In the genomic region with DNA sequence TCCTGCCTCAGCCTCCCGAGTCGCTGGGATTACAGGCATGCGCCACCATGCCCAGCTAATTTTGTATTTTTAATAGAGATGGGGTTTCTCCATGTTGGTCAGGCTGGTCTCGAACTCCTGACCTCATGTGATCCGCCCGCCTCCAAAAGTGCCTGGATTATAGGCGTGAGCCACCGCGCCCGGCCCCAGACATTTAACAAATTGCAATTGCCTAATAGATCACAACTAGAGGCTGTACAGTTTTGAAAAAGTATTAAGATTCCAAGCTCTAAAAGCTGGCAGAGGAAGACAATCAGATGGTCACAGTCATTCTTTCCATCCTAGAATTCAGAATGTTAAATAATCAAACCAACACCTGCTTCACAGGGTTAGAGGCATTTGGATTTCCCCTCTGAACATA, we compare ENCODE assay signal across 7 cellular contexts.
DNase-seq lines count a peak whose midpoint lies in the region; ATAC-seq and TF ChIP-seq lines count a peak whose summit lies in the region.
"Not testable (repeated sequence)": the region's sequence is repeated elsewhere in the genome, so short reads cannot be mapped to it uniquely, and the experiment has no call there.

No MANE protein-coding gene starts in this region.

- H3K4me3 ChIP-seq in BLaER1 treated with 17β-estradiol and CSF1 and Interleukin-3, amounts not matched to agents 10 nM and 100 nM; KMS-11 (IDR thresholded peaks at IDR 0.05; ENCODE audit: insufficient read depth, low read depth, low read length): not testable (repeated sequence)

- 0 out of 22 replicates have a peak overlapping the region, but pooled peaks of 1 of the 11 experiments have one; percentile 69 for H3K27ac ChIP-seq in BLaER1 treated with 17β-estradiol and CSF1 and Interleukin-3, amounts not matched to agents 10 nM and 100 nM
- not testable (repeated sequence) for H3K27ac ChIP-seq in KMS-11

- peaks cover 0 to 43% (median 7%) of the 10 kb centered on the region in 11 experiments; a peak in 10 of 22 replicates for H3K36me3 ChIP-seq in BLaER1 treated with 17β-estradiol and CSF1 and Interleukin-3, amounts not matched to agents 10 nM and 100 nM
- not testable (repeated sequence) for H3K36me3 ChIP-seq in KMS-11 (ENCODE audit: insufficient read depth)

- H3K4me3 Mint-ChIP-seq in activated CD8-positive, alpha-beta T cell treated with anti-CD3 and anti-CD28 coated beads for 36 hours, result peak overlapping the region; percentile 18
- H3K4me3 Mint-ChIP-seq in activated T-helper 17 cell treated with anti-CD3 and anti-CD28 coated beads, Interleukin-2, amount 50 U/mL, for 72 hours, result peak overlapping the region; percentile 64
- H3K4me3 Mint-ChIP-seq in central memory CD8-positive, alpha-beta T cell, result peak overlapping the region; percentile 82
- H3K4me3 Mint-ChIP-seq in natural killer cell, result peak overlapping the region; percentile 86

- H3K9ac ChIP-seq in BLaER1 treated with 17β-estradiol and CSF1 and Interleukin-3, amounts not matched to agents 10 nM and 100 nM; KMS-11: not testable (repeated sequence)

- not testable (repeated sequence) for H3K27me3 Mint-ChIP-seq in activated CD8-positive, alpha-beta T cell treated with anti-CD3 and anti-CD28 coated beads for 36 hours; activated T-helper 17 cell treated with anti-CD3 and anti-CD28 coated beads, Interleukin-2, amount 50 U/mL, for 72 hours; central memory CD8-positive, alpha-beta T cell
- peaks cover 10 to 12% of the 10 kb centered on the region in 2 donors for H3K27me3 Mint-ChIP-seq in natural killer cell (ENCODE audit: low read depth in 2 of 2)

- not testable (repeated sequence) for TF ChIP-seq CTCF in KMS-11 (conservative IDR thresholded peaks at IDR 0.05; ENCODE audit: low read depth, low read length); activated CD8-positive, alpha-beta T cell treated with anti-CD3 and anti-CD28 coated beads for 36 hours (IDR thresholded peaks at IDR 0.05); natural killer cell (IDR thresholded peaks at IDR 0.05)

- POLR2A ChIA-PET in activated CD8-positive, alpha-beta T cell treated with anti-CD3 and anti-CD28 coated beads for 36 hours (lab: Charles Lee), result not testable (repeated sequence)

- not testable (repeated sequence) for DNase-seq in activated CD8-positive, alpha-beta T cell treated with anti-CD3 and anti-CD28 coated beads for 36 hours; central memory CD8-positive, alpha-beta T cell (ENCODE audit: low spot score in 2 of 2); natural killer cell
- peak; percentile 9 for DNase-seq in fibroblast of peridontal ligament (ENCODE audit: extremely low read depth)

- peak overlapping the region; percentile 65 to 87 (median 77); a peak in 19 of 22 replicates for H3K4me2 ChIP-seq in BLaER1 treated with 17β-estradiol and CSF1 and Interleukin-3, amounts not matched to agents 10 nM and 100 nM
- H3K4me2 ChIP-seq in KMS-11, result peak overlapping the region; percentile 96; the same call in 1 of the 2 replicates

- H4K20me1 ChIP-seq in BLaER1 treated with 17β-estradiol and CSF1 and Interleukin-3, amounts not matched to agents 10 nM and 100 nM, result peaks cover 0 to 98% (median 0%) of the 10 kb centered on the region in 11 experiments; a peak in 8 of 22 replicates
- H4K20me1 ChIP-seq in KMS-11 (ENCODE audit: insufficient read depth), result not testable (repeated sequence)

- not testable (repeated sequence) for ATAC-seq in activated CD8-positive, alpha-beta T cell treated with anti-CD3 and anti-CD28 coated beads for 36 hours; activated T-helper 17 cell treated with anti-CD3 and anti-CD28 coated beads, Interleukin-2, amount 50 U/mL, for 72 hours (replicated peaks); central memory CD8-positive, alpha-beta T cell (replicated peaks; ENCODE audit: extremely low read depth, poor library complexity, severe bottlenecking); natural killer cell

- H3K36me3 Mint-ChIP-seq in activated CD8-positive, alpha-beta T cell treated with anti-CD3 and anti-CD28 coated beads for 36 hours (ENCODE audit: low read depth); activated T-helper 17 cell treated with anti-CD3 and anti-CD28 coated beads, Interleukin-2, amount 50 U/mL, for 72 hours (ENCODE audit: low read depth); central memory CD8-positive, alpha-beta T cell (ENCODE audit: insufficient read depth); natural killer cell: not testable (repeated sequence)

- not testable (repeated sequence) for H3K9me3 Mint-ChIP-seq in activated CD8-positive, alpha-beta T cell treated with anti-CD3 and anti-CD28 coated beads for 36 hours; activated T-helper 17 cell treated with anti-CD3 and anti-CD28 coated beads, Interleukin-2, amount 50 U/mL, for 72 hours; central memory CD8-positive, alpha-beta T cell; natural killer cell

- CTCF ChIA-PET in activated CD8-positive, alpha-beta T cell treated with anti-CD3 and anti-CD28 coated beads for 36 hours (lab: Charles Lee), result interaction anchor here (1.6 to 1.7 kb wide), 2 partner anchors 23 to 94 kb away, joined by 4 to 5 read pairs; no protein-coding TSS in a partner anchor

- H3K4me1 ChIP-seq in BLaER1 treated with 17β-estradiol and CSF1 and Interleukin-3, amounts not matched to agents 10 nM and 100 nM, result peaks cover 25 to 48% (median 39%) of the 10 kb centered on the region in 10 experiments
- peaks cover 33% of the 10 kb centered on the region for H3K4me1 ChIP-seq in KMS-11 (ENCODE audit: low read depth, poor library complexity, severe bottlenecking)

- H3K4me1 Mint-ChIP-seq in activated CD8-positive, alpha-beta T cell treated with anti-CD3 and anti-CD28 coated beads for 36 hours (ENCODE audit: low read depth), result peaks cover 55% of the 10 kb centered on the region
- peaks cover 13% of the 10 kb centered on the region for H3K4me1 Mint-ChIP-seq in activated T-helper 17 cell treated with anti-CD3 and anti-CD28 coated beads, Interleukin-2, amount 50 U/mL, for 72 hours
- peaks cover 29% of the 10 kb centered on the region for H3K4me1 Mint-ChIP-seq in central memory CD8-positive, alpha-beta T cell
- H3K4me1 Mint-ChIP-seq in natural killer cell, result peaks cover 45 to 49% of the 10 kb centered on the region in 2 donors

- H2AFZ ChIP-seq in KMS-11 (ENCODE audit: low read depth), result not testable (repeated sequence)

- intact Hi-C loops in activated CD8-positive, alpha-beta T cell treated with anti-CD3 and anti-CD28 coated beads for 36 hours (cut with micrococcal nuclease); natural killer cell (cut with micrococcal nuclease): not testable (repeated sequence)

- H3K27ac Mint-ChIP-seq in activated CD8-positive, alpha-beta T cell treated with anti-CD3 and anti-CD28 coated beads for 36 hours; activated T-helper 17 cell treated with anti-CD3 and anti-CD28 coated beads, Interleukin-2, amount 50 U/mL, for 72 hours; central memory CD8-positive, alpha-beta T cell (ENCODE audit: low read depth): not testable (repeated sequence)
- peak overlapping the region in 1 of 2 donors; percentile 12 for H3K27ac Mint-ChIP-seq in natural killer cell

- not testable (repeated sequence) for H3K27me3 ChIP-seq in BLaER1 treated with 17β-estradiol and CSF1 and Interleukin-3, amounts not matched to agents 10 nM and 100 nM; KMS-11 (ENCODE audit: insufficient read depth, low read depth)

- not testable (repeated sequence) for H3K9me3 ChIP-seq in BLaER1 treated with 17β-estradiol and CSF1 and Interleukin-3, amounts not matched to agents 10 nM and 100 nM (replicated peaks in 1 of 11)

- H3K79me2 ChIP-seq in KMS-11 (ENCODE audit: insufficient read depth, low read depth), result not testable (repeated sequence)

Comparison
In these comparisons a context has a peak if more than half of its experiments do, and no peak if none do; other contexts are left out.
1. H3K4me3 Mint-ChIP-seq: peak in every context shown above with its lines; median percentile 86 in natural killer cell; 82 in central memory CD8-positive, alpha-beta T cell; 64 in activated T-helper 17 cell treated with anti-CD3 and anti-CD28 coated beads, Interleukin-2, amount 50 U/mL, for 72 hours; 18 in activated CD8-positive, alpha-beta T cell treated with anti-CD3 and anti-CD28 coated beads for 36 hours.